ENCODE assay signal across 1 cellular context in the genomic region with DNA sequence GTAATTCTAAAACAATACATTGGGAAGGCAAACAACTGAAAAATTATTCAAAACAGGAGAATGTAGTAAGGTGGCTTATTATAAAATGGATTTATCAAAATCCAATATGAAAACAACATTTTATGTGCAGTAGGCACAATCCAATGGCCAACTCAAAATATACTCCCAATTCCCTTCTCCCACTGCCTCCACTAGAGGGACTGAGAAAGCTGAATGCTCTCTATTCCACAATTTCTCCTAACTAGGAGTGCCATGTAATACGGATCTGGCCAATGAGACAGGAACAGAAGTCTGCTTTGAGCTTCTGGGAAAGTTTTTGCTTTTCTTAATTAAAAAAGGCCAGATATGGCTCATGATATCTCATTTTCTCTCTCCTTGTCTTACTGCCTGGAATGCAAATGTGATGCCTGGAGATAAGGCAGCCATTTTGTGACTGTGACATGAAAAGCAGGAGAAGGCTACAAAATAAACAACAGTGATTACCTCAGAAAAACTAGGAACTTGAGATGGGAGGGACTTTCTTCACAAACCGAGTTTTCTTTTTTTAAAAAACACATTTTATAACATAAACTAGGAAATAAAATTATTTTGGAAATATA.
TF ChIP-seq lines count a peak whose summit lies in the region.

No MANE protein-coding gene starts in this region.

TF ChIP-seq in A549, 52 proteins besides CTCF, POLR2A, EP300 and RAD21 (continued from another document):
- TF ChIP-seq USF2 (IDR thresholded peaks at IDR 0.05) = no peak
- TF ChIP-seq MAFK (IDR thresholded peaks at IDR 0.05; ENCODE audit: partially characterized antibody) = peak; percentile 13
